In genomic region chr19:16508546-16508945, GRCh38 we compare ENCODE assay signal across 31 cellular contexts. TPM values are rescaled to one million over a fixed set of nuclear protein-coding genes. Genes with fewer than 3 reads are reported as not detected.
"Had no signal": no experiment of that assay in that cellular context is flagged by ENCODE, and none has a peak within 500 bp of the region (broad histone marks: within the 10 kb centered on the region; RNA-seq: fewer than 3 reads in every experiment).

No MANE protein-coding gene starts in this region.

- H3K36me3 ChIP-seq: colonic mucosa had no signal

- ATAC-seq: activated CD8-positive, alpha-beta T cell treated with anti-CD3 and anti-CD28 coated beads for 36 hours; activated T-cell treated with anti-CD3 and anti-CD28 coated beads, Interleukin-2, amount 50 U/mL, for 4 hours; activated T-helper 17 cell treated with anti-CD3 and anti-CD28 coated beads, Interleukin-2, amount 50 U/mL, for 72 hours; foreskin keratinocyte; gastrocnemius medialis; T-helper 17 cell had no signal

- H3K4me3 Mint-ChIP-seq: activated CD8-positive, alpha-beta T cell treated with anti-CD3 and anti-CD28 coated beads for 36 hours; activated naive CD8-positive, alpha-beta T cell; activated T-cell treated with anti-CD3 and anti-CD28 coated beads, Interleukin-2, amount 50 U/mL, for 4 hours; activated T-helper 17 cell treated with anti-CD3 and anti-CD28 coated beads, Interleukin-2, amount 50 U/mL, for 72 hours; T-helper 17 cell; T-helper 2 cell treated with Interferon-gamma antibody and Interleukin-4, amounts not matched to agents 5 μg/mL and 100 μg/mL, for 36 hours had no signal

- H3K27me3 Mint-ChIP-seq: activated CD8-positive, alpha-beta T cell treated with anti-CD3 and anti-CD28 coated beads for 36 hours; activated naive CD8-positive, alpha-beta T cell; activated T-helper 17 cell treated with anti-CD3 and anti-CD28 coated beads, Interleukin-2, amount 50 U/mL, for 72 hours; T-helper 17 cell had no signal

- H3K4me1 ChIP-seq: colonic mucosa, foreskin keratinocyte, gastrocnemius medialis, heart right ventricle had no signal

- H3K9me3 Mint-ChIP-seq: activated CD8-positive, alpha-beta T cell treated with anti-CD3 and anti-CD28 coated beads for 36 hours; activated T-cell treated with anti-CD3 and anti-CD28 coated beads, Interleukin-2, amount 50 U/mL, for 4 hours; activated T-helper 17 cell treated with anti-CD3 and anti-CD28 coated beads, Interleukin-2, amount 50 U/mL, for 72 hours; T-helper 2 cell treated with Interferon-gamma antibody and Interleukin-4, amounts not matched to agents 5 μg/mL and 100 μg/mL, for 36 hours had no signal

- DNase-seq: activated CD4-positive, alpha-beta T cell treated with anti-CD3 and anti-CD28 coated beads for 1 hour; activated CD4-positive, alpha-beta T cell treated with anti-CD3 and anti-CD28 coated beads for 4 hours; activated CD4-positive, alpha-beta T cell treated with anti-CD3 and anti-CD28 coated beads, Interleukin-2, amount 50 U/mL, for 1 hour; activated CD4-positive, alpha-beta T cell treated with anti-CD3 and anti-CD28 coated beads, Interleukin-2, amount 50 U/mL, for 48 hours; activated CD4-positive, CD25-positive, alpha-beta regulatory T cell; activated CD8-positive, alpha-beta memory T cell treated with anti-CD3 and anti-CD28 coated beads for 24 hours; activated CD8-positive, alpha-beta T cell treated with anti-CD3 and anti-CD28 coated beads for 36 hours; activated effector memory CD4-positive, alpha-beta T cell treated with Interleukin-2 at 50 U/mL for 16 hours; activated gamma-delta T cell treated with Interleukin-2 at 50 U/mL for 16 hours; activated naive CD4-positive, alpha-beta T cell treated with anti-CD3 and anti-CD28 coated beads, Interleukin-2, amount 50 U/mL, for 16 hours; activated naive CD4-positive, alpha-beta T cell treated with Interleukin-2 at 50 U/mL for 16 hours; activated T-cell treated with anti-CD3 and anti-CD28 coated beads, Interleukin-2, amount 50 U/mL, for 4 hours; amniotic stem cell; brain microvascular endothelial cell; central memory CD4-positive, alpha-beta T cell; cerebellar nuclear complex; colonic mucosa; effector CD8-positive, alpha-beta T cell; foreskin keratinocyte; gastrocnemius medialis; heart right ventricle; T-helper 1 cell; T-helper 17 cell had no signal

- H3K27ac ChIP-seq: brain microvascular endothelial cell, colonic mucosa, epithelial cell of prostate, foreskin keratinocyte, gastrocnemius medialis had no signal

- H3K27ac Mint-ChIP-seq: activated CD8-positive, alpha-beta T cell treated with anti-CD3 and anti-CD28 coated beads for 36 hours; activated naive CD8-positive, alpha-beta T cell; activated T-helper 17 cell treated with anti-CD3 and anti-CD28 coated beads, Interleukin-2, amount 50 U/mL, for 72 hours; T-helper 17 cell; T-helper 2 cell treated with Interferon-gamma antibody and Interleukin-4, amounts not matched to agents 5 μg/mL and 100 μg/mL, for 36 hours had no signal

- H3K27me3 ChIP-seq: brain microvascular endothelial cell, colonic mucosa, foreskin keratinocyte, gastrocnemius medialis, heart right ventricle had no signal

- H3K4me1 Mint-ChIP-seq: activated T-helper 17 cell treated with anti-CD3 and anti-CD28 coated beads, Interleukin-2, amount 50 U/mL, for 72 hours; T-helper 17 cell had no signal

- H3K4me3 ChIP-seq: colonic mucosa, gastrocnemius medialis, heart right ventricle had no signal

- H3K9me3 ChIP-seq: colonic mucosa, gastrocnemius medialis, heart right ventricle had no signal

RNA-seq across cellular contexts. Expression of gene CALR3, which starts 12.6 kb away (rescaled TPM):
- total RNA-seq: activated CD8-positive, alpha-beta T cell treated with anti-CD3 and anti-CD28 coated beads for 36 hours; activated T-cell treated with anti-CD3 and anti-CD28 coated beads, Interleukin-2, amount 50 U/mL, for 4 hours; activated T-helper 17 cell treated with anti-CD3 and anti-CD28 coated beads, Interleukin-2, amount 50 U/mL, for 72 hours; astrocyte; colonic mucosa; dermis microvascular lymphatic vessel endothelial cell; endothelial cell of umbilical vein; foreskin keratinocyte; gastrocnemius medialis; glomerular endothelial cell; T-helper 17 cell had no signal
